In the genomic region with DNA sequence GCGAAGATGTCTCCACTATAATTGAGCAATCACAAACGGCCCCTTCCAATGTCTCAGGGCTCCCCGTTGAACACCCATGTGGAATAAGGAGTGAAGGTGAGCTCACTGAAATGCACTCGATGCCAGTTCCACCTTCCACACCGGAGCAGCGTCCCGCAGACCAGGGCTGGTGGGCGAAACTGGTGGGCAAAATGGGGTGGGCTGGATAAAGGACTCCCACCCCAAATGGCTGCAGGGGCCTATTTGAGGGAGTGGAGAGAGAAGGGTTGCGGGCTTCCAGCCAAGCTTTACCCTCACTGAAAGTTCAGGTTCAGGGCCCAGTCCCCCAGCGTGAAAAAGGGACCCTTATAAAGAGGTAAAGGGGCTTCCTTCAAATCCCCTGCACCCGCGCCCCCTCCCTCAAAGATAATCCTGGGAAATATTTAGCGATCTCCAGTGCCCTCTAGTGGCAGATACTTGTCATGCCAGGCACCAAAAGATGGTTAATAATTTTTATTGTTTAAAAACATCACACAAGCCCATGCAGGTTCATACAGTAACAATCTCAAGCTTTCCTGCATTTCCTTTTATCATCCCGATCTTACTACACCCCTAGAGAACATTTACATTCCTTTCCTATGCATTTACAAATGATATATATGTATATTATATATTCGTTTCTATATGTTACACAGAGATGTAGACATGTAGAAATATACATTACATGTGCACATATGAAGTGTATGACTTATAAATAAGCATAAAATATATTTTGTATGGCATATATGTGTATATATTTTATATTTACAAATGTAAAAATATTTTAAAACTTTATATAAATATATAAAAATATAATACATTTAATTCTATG, we compare ENCODE assay signal across 9 cellular contexts. TPM values are rescaled to one million over a fixed set of nuclear protein-coding genes. Genes with fewer than 3 reads are reported as not detected.
DNase-seq lines count a peak whose midpoint lies in the region; ATAC-seq and TF ChIP-seq lines count a peak whose summit lies in the region.
"Had no signal": no experiment of that assay in that cellular context is flagged by ENCODE, and none has a peak within 500 bp of the region (broad histone marks: within the 10 kb centered on the region; RNA-seq: fewer than 3 reads in every experiment).

No MANE protein-coding gene starts in this region.

- no peak overlapping the region for H3K4me3 ChIP-seq in colonic mucosa
- H3K4me3 ChIP-seq in naive thymus-derived CD4-positive, alpha-beta T cell (ENCODE audit: low read length), result no peak overlapping the region

- H3K27ac ChIP-seq in colonic mucosa, result no peak overlapping the region
- H3K27ac ChIP-seq in naive thymus-derived CD4-positive, alpha-beta T cell (ENCODE audit: low read depth, low read length), result no peak overlapping the region

- no peaks in the 10 kb centered on the region for H3K9me3 ChIP-seq in colonic mucosa
- no peaks in the 10 kb centered on the region for H3K9me3 ChIP-seq in naive thymus-derived CD4-positive, alpha-beta T cell (ENCODE audit: control insufficient read depth in 2 of 3, low read length in 3 of 3)

- H3K9me3 Mint-ChIP-seq in naive thymus-derived CD4-positive, alpha-beta T cell, result peaks cover 0 to 3% (median 0%) of the 10 kb centered on the region in 11 donors
- H3K9me3 Mint-ChIP-seq: central memory CD8-positive, alpha-beta T cell had no signal

- H3K36me3 ChIP-seq in colonic mucosa, result no peaks in the 10 kb centered on the region
- H3K36me3 ChIP-seq in naive thymus-derived CD4-positive, alpha-beta T cell (ENCODE audit: control insufficient read depth in 2 of 3, insufficient read depth in 3 of 3, low read length in 3 of 3), result no peaks in the 10 kb centered on the region

- H3K27ac Mint-ChIP-seq in naive thymus-derived CD4-positive, alpha-beta T cell, result no peak overlapping the region

- intact Hi-C loops in colonic mucosa (cut with DNase I), result no loop called here
- intact Hi-C loops in naive thymus-derived CD4-positive, alpha-beta T cell (cut with micrococcal nuclease), result loop anchor here (1.0 to 2.0 kb wide), 6 partner anchors 23 to 712 kb away; no protein-coding TSS in a partner anchor

- peak; percentile 74 for TF ChIP-seq CTCF in colonic mucosa (IDR thresholded peaks at IDR 0.05)

- no peak overlapping the region for H3K9ac ChIP-seq in colonic mucosa (ENCODE audit: low read depth in 2 of 2, low read length in 2 of 2)

- no peak overlapping the region for H3K4me3 Mint-ChIP-seq in naive thymus-derived CD4-positive, alpha-beta T cell
- H3K4me3 Mint-ChIP-seq: central memory CD8-positive, alpha-beta T cell had no signal

- peaks cover 16 to 37% (median 29%) of the 10 kb centered on the region in 5 donors for H3K27me3 Mint-ChIP-seq in naive thymus-derived CD4-positive, alpha-beta T cell

- CTCF ChIA-PET in naive thymus-derived CD4-positive, alpha-beta T cell (lab: Charles Lee), result interaction anchor here (0.7 to 5.1 kb wide), 13 partner anchors 8 to 337 kb away, joined by 3 to 58 read pairs (median 7); no protein-coding TSS in a partner anchor

- H3K4me1 Mint-ChIP-seq in naive thymus-derived CD4-positive, alpha-beta T cell, result peaks cover 0 to 12% (median 6%) of the 10 kb centered on the region in 7 donors
- H3K4me1 Mint-ChIP-seq: central memory CD8-positive, alpha-beta T cell had no signal

- peak; percentile 9 for DNase-seq in stimulated activated CD4-positive, alpha-beta T cell treated with anti-CD3 and anti-CD28 coated beads, Interleukin-4, amount 100 ng/mL, for 1 hour
- no peak for DNase-seq in stimulated activated CD4-positive, alpha-beta T cell treated with anti-CD3 and anti-CD28 coated beads, Interleukin-2, amount 100 ng/mL, for 24 hours
- peak; percentile 14 for DNase-seq in NCI-H460 (ENCODE audit: extremely low read depth, low read depth)
- DNase-seq in colonic mucosa, result no peak
- DNase-seq in naive thymus-derived CD4-positive, alpha-beta T cell, result peak in 4 of 9 donors; percentile 18 to 34 (median 29)
- DNase-seq in 8988T, result no peak

- peak; percentile 46 for ATAC-seq in naive thymus-derived CD4-positive, alpha-beta T cell
- no peak for ATAC-seq in HG03342 (IDR thresholded peaks at IDR 0.05; ENCODE audit: unreplicated experiment)
- ATAC-seq in GM21381 (IDR thresholded peaks at IDR 0.05; ENCODE audit: unreplicated experiment), result no peak

- POLR2A ChIA-PET in naive thymus-derived CD4-positive, alpha-beta T cell (lab: Charles Lee), result interaction anchor here (0.8 to 2.9 kb wide), 4 partner anchors 22 to 47 kb away, joined by 4 to 14 read pairs (median 6); no protein-coding TSS in a partner anchor

- peaks cover 0 to 4% (median 0%) of the 10 kb centered on the region in 5 donors for H3K36me3 Mint-ChIP-seq in naive thymus-derived CD4-positive, alpha-beta T cell

- peaks cover 4% of the 10 kb centered on the region for H3K27me3 ChIP-seq in colonic mucosa
- H3K27me3 ChIP-seq in naive thymus-derived CD4-positive, alpha-beta T cell (ENCODE audit: control insufficient read depth in 2 of 2, insufficient read depth in 2 of 2, low read length in 2 of 2), result no peaks in the 10 kb centered on the region

- H3K4me1 ChIP-seq in colonic mucosa, result no peaks in the 10 kb centered on the region
- peaks cover 0 to 11% of the 10 kb centered on the region in 2 donors for H3K4me1 ChIP-seq in naive thymus-derived CD4-positive, alpha-beta T cell (ENCODE audit: control insufficient read depth in 2 of 2, insufficient read depth in 2 of 2, low read length in 2 of 2)

RNA-seq across cellular contexts. Expression of gene NKX2-2, which starts 58.2 kb away (rescaled TPM):
- not detected in 2 replicates for total RNA-seq in NCI-H460 (2014; rRNA removed; shearing (Covaris generic))
- polyA plus RNA-seq in NCI-H460 (2014; cell fraction: nucleus; rRNA removed), result not detected in 2 replicates
- total RNA-seq in colonic mucosa, result 1 to 10 TPM; 1.4 to 1.6 TPM
- not detected for total RNA-seq in naive thymus-derived CD4-positive, alpha-beta T cell
- not detected for polyA plus RNA-seq in naive thymus-derived CD4-positive, alpha-beta T cell

Comparison
In these comparisons a context has a peak if more than half of its experiments do, and no peak if none do; other contexts are left out.
1. DNase-seq: peak in stimulated activated CD4-positive, alpha-beta T cell treated with anti-CD3 and anti-CD28 coated beads, Interleukin-4, amount 100 ng/mL, for 1 hour (single experiment) and NCI-H460 (single experiment); none in stimulated activated CD4-positive, alpha-beta T cell treated with anti-CD3 and anti-CD28 coated beads, Interleukin-2, amount 100 ng/mL, for 24 hours (0 of 2), colonic mucosa (single experiment) and 8988T (single experiment).